Comparison of ENCODE assay signal across 18 cellular contexts in genomic region chr4:185752881-185753280, GRCh38. TPM values are rescaled to one million over a fixed set of nuclear protein-coding genes. Genes with fewer than 3 reads are reported as not detected.
A peak's percentile ranks its signal among the peaks of the same experiment; 100 is the strongest.
DNase-seq lines count a peak whose midpoint lies in the region; TF ChIP-seq lines count a peak whose summit lies in the region.
"Had no signal": no experiment of that assay in that cellular context is flagged by ENCODE, and none has a peak within 500 bp of the region (broad histone marks: within the 10 kb centered on the region; RNA-seq: fewer than 3 reads in every experiment).

No MANE protein-coding gene starts in this region.

- H3K9me3 ChIP-seq in BLaER1 treated with 17β-estradiol and CSF1 and Interleukin-3, amounts not matched to agents 10 nM and 100 nM (replicated peaks in 1 of 11), result no peaks in the 10 kb centered on the region; a peak in 3 of 22 replicates
- no peaks in the 10 kb centered on the region for H3K9me3 ChIP-seq in esophagus muscularis mucosa

- no peak overlapping the region for H3K9ac ChIP-seq in BLaER1 treated with 17β-estradiol and CSF1 and Interleukin-3, amounts not matched to agents 10 nM and 100 nM
- H3K9ac ChIP-seq: GM23248 had no signal

- H3K4me3 ChIP-seq in BLaER1 treated with 17β-estradiol and CSF1 and Interleukin-3, amounts not matched to agents 10 nM and 100 nM, result no peak overlapping the region
- no peak overlapping the region for H3K4me3 ChIP-seq in esophagus muscularis mucosa
- H3K4me3 ChIP-seq: GM12878, GM23248 had no signal

- peaks cover 0 to 41% (median 26%) of the 10 kb centered on the region in 10 experiments; a peak in 17 of 20 replicates for H3K4me1 ChIP-seq in BLaER1 treated with 17β-estradiol and CSF1 and Interleukin-3, amounts not matched to agents 10 nM and 100 nM
- H3K4me1 ChIP-seq in esophagus muscularis mucosa, result peaks cover 22 to 43% (median 34%) of the 10 kb centered on the region in 4 donors

- DNase-seq in esophagus muscularis mucosa (ENCODE audit: extremely low spot score), result peak; percentile 34
- peak; percentile 43 for DNase-seq in left kidney (ENCODE audit: low read depth, low spot score)
- peak; percentile 71 for DNase-seq in retina
- no peak for DNase-seq in putamen (ENCODE audit: low spot score)
- DNase-seq in activated naive CD4-positive, alpha-beta T cell treated with anti-CD3 and anti-CD28 coated beads, Interleukin-2, amount 50 U/mL, for 16 hours, result no peak
- DNase-seq in T-helper 9 cell, result no peak
- DNase-seq in HUDEP-2 (lab: John Stamatoyannopoulos, UW; ENCODE audit: unreplicated experiment in 76 of 76), result no peak
- DNase-seq: CD4-positive, alpha-beta T cell; CD8-positive, alpha-beta memory T cell; DMS 273 treated with DMSO at 0.1 percent for 48 hours; DMS79; EL; GDM1; GM23248; H7 had no signal

- no peaks in the 10 kb centered on the region for H3K36me3 ChIP-seq in BLaER1 treated with 17β-estradiol and CSF1 and Interleukin-3, amounts not matched to agents 10 nM and 100 nM
- no peaks in the 10 kb centered on the region for H3K36me3 ChIP-seq in esophagus muscularis mucosa

- H3K4me2 ChIP-seq in BLaER1 treated with 17β-estradiol and CSF1 and Interleukin-3, amounts not matched to agents 10 nM and 100 nM, result peak overlapping the region in 9 of 11 experiments; percentile 3 to 78 (median 64); a peak in 15 of 22 replicates

- intact Hi-C loops in esophagus muscularis mucosa (cut with DNase I), result no loop called here

- H3K27ac ChIP-seq in BLaER1 treated with 17β-estradiol and CSF1 and Interleukin-3, amounts not matched to agents 10 nM and 100 nM, result peak overlapping the region in 1 of 11 experiments; percentile 25; a peak in 1 of 22 replicates
- H3K27ac ChIP-seq in esophagus muscularis mucosa (replicated peaks in 1 of 4), result no peak overlapping the region
- H3K27ac ChIP-seq: GM23248 had no signal

- 69% methylated on average over 5 of the region's 5 CpGs for WGBS in esophagus muscularis mucosa

- TF ChIP-seq EP300 in esophagus muscularis mucosa (IDR thresholded peaks at IDR 0.05), result no peak

- H3K27me3 ChIP-seq in BLaER1 treated with 17β-estradiol and CSF1 and Interleukin-3, amounts not matched to agents 10 nM and 100 nM, result no peaks in the 10 kb centered on the region
- no peaks in the 10 kb centered on the region for H3K27me3 ChIP-seq in esophagus muscularis mucosa

- TF ChIP-seq POLR2A in esophagus muscularis mucosa (IDR thresholded peaks at IDR 0.05; ENCODE audit: low read depth), result no peak

- no peaks in the 10 kb centered on the region for H4K20me1 ChIP-seq in BLaER1 treated with 17β-estradiol and CSF1 and Interleukin-3, amounts not matched to agents 10 nM and 100 nM

- no peak for TF ChIP-seq CTCF in esophagus muscularis mucosa (IDR thresholded peaks at IDR 0.05)

RNA-seq across cellular contexts. Expression of gene SORBS2, which starts 59.1 kb away (rescaled TPM):
- 1,000 to 10,000 TPM in 3 of 4 donors, 100 to 1,000 TPM in 1; 821 to 1,626 (median 1,353) TPM for total RNA-seq in esophagus muscularis mucosa
- total RNA-seq: A673; CD4-positive, alpha-beta T cell; CD8-positive, alpha-beta memory T cell had no signal

Comparison
In these comparisons a context has a peak if more than half of its experiments do, and no peak if none do; other contexts are left out.
1. DNase-seq: peak in esophagus muscularis mucosa (single experiment), left kidney (single experiment) and retina (single experiment); none in putamen (single experiment), activated naive CD4-positive, alpha-beta T cell treated with anti-CD3 and anti-CD28 coated beads, Interleukin-2, amount 50 U/mL, for 16 hours (single experiment), T-helper 9 cell (single experiment) and HUDEP-2 (0 of 76).